ENCODE assay signal across 11 cellular contexts in genomic region chr9:72753261-72753893, GRCh38.
A peak's percentile ranks its signal among the peaks of the same experiment; 100 is the strongest.
DNase-seq lines count a peak whose midpoint lies in the region; ATAC-seq, FAIRE-seq and TF ChIP-seq lines count a peak whose summit lies in the region.
"Had no signal": no experiment of that assay in that cellular context is flagged by ENCODE, and none has a peak within 500 bp of the region (broad histone marks: within the 10 kb centered on the region; RNA-seq: fewer than 3 reads in every experiment).

No MANE protein-coding gene starts in this region.

- H3K4me3 ChIP-seq in dorsolateral prefrontal cortex: no peak overlapping the region
- no peak overlapping the region for H3K4me3 ChIP-seq in neural progenitor cell
- H3K4me3 ChIP-seq in Caco-2 (ENCODE audit: low read depth, low read length): no peak overlapping the region

- H3F3A ChIP-seq in neural progenitor cell (ENCODE audit: low read depth): no peaks in the 10 kb centered on the region

- no peaks in the 10 kb centered on the region for H3K36me3 Mint-ChIP-seq in neural progenitor cell
- H3K36me3 Mint-ChIP-seq in T-helper 2 cell treated with Interferon-gamma antibody and Interleukin-4, amounts not matched to agents 5 μg/mL and 100 μg/mL, for 36 hours (ENCODE audit: low read depth): no peaks in the 10 kb centered on the region
- H3K36me3 Mint-ChIP-seq in Caco-2 (ENCODE audit: insufficient read depth, unreplicated experiment): no peaks in the 10 kb centered on the region

- H3K36me3 ChIP-seq in neural progenitor cell (no peaks in the 10 kb centered on the region), Caco-2 (ENCODE audit: control insufficient read depth, insufficient read depth, low read length) (no peaks in the 10 kb centered on the region)

- CTCF ChIA-PET in Caco-2 (lab: Charles Lee): no interaction called here

- H2AFZ ChIP-seq in neural progenitor cell (replicated peaks): no peak overlapping the region

- no peak overlapping the region for H3K9ac ChIP-seq in neural progenitor cell

- no TSS peak for BruUV-seq in Caco-2 (replicated peaks; lab: Mats Ljungman, UMichigan)

- intact Hi-C loops in dorsolateral prefrontal cortex (cut with DNase I) (loop anchor here (5.0 to 10.0 kb wide), 3 partner anchors 149 to 389 kb away; partner anchors contain the start of gene ZFAND5 (in 1 of the 2)), Caco-2 (cut with micrococcal nuclease; ENCODE audit: unreplicated experiment) (no loop called here)

- TF ChIP-seq CTCF in D721Med (IDR thresholded peaks at IDR 0.05; ENCODE audit: insufficient read depth, missing control alignments) (peak; percentile 28), dorsolateral prefrontal cortex (IDR thresholded peaks at IDR 0.05 in 54 of 56, conservative IDR thresholded peaks at IDR 0.05 in 2 of 56; ENCODE audit: low read depth in 1 of 56, partially characterized antibody in 56 of 56) (peak in 53 of 56 donors; percentile 14 to 72 (median 51)), neural progenitor cell (IDR thresholded peaks at IDR 0.05) (peak; percentile 16), Caco-2 (IDR thresholded peaks at IDR 0.05; ENCODE audit: insufficient read depth in 1 of 2, low read depth in 1 of 2, low read length in 1 of 2, severe bottlenecking in 1 of 2, unreplicated experiment in 1 of 2) (no peak)

- in situ Hi-C loops in KBM-7 (cut with MboI; ENCODE audit: low pct_unique_long_range_greater_than_20kb, low sequenced_read_pairs): no loop called here

- H3K79me2 ChIP-seq in neural progenitor cell (ENCODE audit: low read depth): no peaks in the 10 kb centered on the region

- H3K9me3 ChIP-seq in neural progenitor cell (ENCODE audit: low read depth): no peaks in the 10 kb centered on the region
- H3K9me3 ChIP-seq in Caco-2: no peaks in the 10 kb centered on the region

- H3K4me1 ChIP-seq in neural progenitor cell (no peaks in the 10 kb centered on the region), Caco-2 (no peaks in the 10 kb centered on the region)

- no peak overlapping the region for H3K4me2 ChIP-seq in neural progenitor cell

- H3K4me3 Mint-ChIP-seq in neural progenitor cell: no peak overlapping the region
- H3K4me3 Mint-ChIP-seq in T-helper 2 cell treated with Interferon-gamma antibody and Interleukin-4, amounts not matched to agents 5 μg/mL and 100 μg/mL, for 36 hours: no peak overlapping the region
- no peak overlapping the region for H3K4me3 Mint-ChIP-seq in Caco-2 (ENCODE audit: unreplicated experiment)

- H3K27ac Mint-ChIP-seq in neural progenitor cell: no peak overlapping the region
- H3K27ac Mint-ChIP-seq in T-helper 2 cell treated with Interferon-gamma antibody and Interleukin-4, amounts not matched to agents 5 μg/mL and 100 μg/mL, for 36 hours: no peak overlapping the region
- no peak overlapping the region for H3K27ac Mint-ChIP-seq in Caco-2 (ENCODE audit: unreplicated experiment)

- H3K27me3 ChIP-seq in dorsolateral prefrontal cortex (peaks cover 0 to under 1% (median 0%) of the 10 kb centered on the region in 45 donors), neural progenitor cell (no peaks in the 10 kb centered on the region), Caco-2 (replicated peaks; ENCODE audit: control insufficient read depth, insufficient read depth, low read length) (no peaks in the 10 kb centered on the region)

- H3K9me3 Mint-ChIP-seq in neural progenitor cell (no peaks in the 10 kb centered on the region), Caco-2 (ENCODE audit: unreplicated experiment) (no peaks in the 10 kb centered on the region)
- no peaks in the 10 kb centered on the region for H3K9me3 Mint-ChIP-seq in T-helper 2 cell treated with Interferon-gamma antibody and Interleukin-4, amounts not matched to agents 5 μg/mL and 100 μg/mL, for 36 hours

- no peak for ATAC-seq in GM21528 (IDR thresholded peaks at IDR 0.05; ENCODE audit: low FRiP score, unreplicated experiment)

- POLR2A ChIA-PET in Caco-2 (lab: Charles Lee): no interaction called here

- DNase-seq in D721Med (ENCODE audit: insufficient read length, low spot score): no peak
- DNase-seq in NAMALWA (ENCODE audit: low spot score): peak; percentile 2
- DNase-seq in dorsolateral prefrontal cortex: peak in 2 of 10 donors; percentile 11 to 27
- DNase-seq in neural progenitor cell (ENCODE audit: low spot score): no peak
- DNase-seq in T-helper 2 cell treated with Interferon-gamma antibody and Interleukin-4, amounts not matched to agents 5 μg/mL and 100 μg/mL, for 36 hours (ENCODE audit: low spot score): no peak
- DNase-seq in KBM-7: no peak
- no peak for DNase-seq in Caco-2
- DNase-seq: activated CD4-positive, CD25-positive, alpha-beta regulatory T cell treated with anti-CD3 and anti-CD28 coated beads, Interleukin-2, amount 50 U/mL, for 72 hours; cortex of kidney; NCI-H1930 had no signal

- H3K27me3 Mint-ChIP-seq in neural progenitor cell (ENCODE audit: insufficient read depth, low read depth): no peaks in the 10 kb centered on the region
- peaks cover 4% of the 10 kb centered on the region for H3K27me3 Mint-ChIP-seq in T-helper 2 cell treated with Interferon-gamma antibody and Interleukin-4, amounts not matched to agents 5 μg/mL and 100 μg/mL, for 36 hours (ENCODE audit: low read depth)
- peaks cover 5% of the 10 kb centered on the region for H3K27me3 Mint-ChIP-seq in Caco-2 (ENCODE audit: insufficient read depth, unreplicated experiment)

- H3K4me1 Mint-ChIP-seq in neural progenitor cell: no peaks in the 10 kb centered on the region
- no peaks in the 10 kb centered on the region for H3K4me1 Mint-ChIP-seq in T-helper 2 cell treated with Interferon-gamma antibody and Interleukin-4, amounts not matched to agents 5 μg/mL and 100 μg/mL, for 36 hours (ENCODE audit: low read depth)
- H3K4me1 Mint-ChIP-seq in Caco-2 (ENCODE audit: low read depth, unreplicated experiment): no peaks in the 10 kb centered on the region

- no peaks in the 10 kb centered on the region for H4K20me1 ChIP-seq in neural progenitor cell (ENCODE audit: low read depth)

- no peak for FAIRE-seq in D721Med (lab: Jason Lieb, UNC)

- H3K27ac ChIP-seq in dorsolateral prefrontal cortex: no peak overlapping the region
- H3K27ac ChIP-seq in neural progenitor cell: no peak overlapping the region

Comparison
In these comparisons a context has a peak if more than half of its experiments do, and no peak if none do; other contexts are left out.
1. CTCF ChIP-seq: peak in D721Med (single experiment), dorsolateral prefrontal cortex (53 of 56) and neural progenitor cell (single experiment); none in Caco-2 (0 of 2).